10 cellular contexts compared by ENCODE assay signal in genomic region chr6:101832371-101832770, GRCh38.
"Had no signal": no experiment of that assay in that cellular context is flagged by ENCODE, and none has a peak within 500 bp of the region (broad histone marks: within the 10 kb centered on the region; RNA-seq: fewer than 3 reads in every experiment).

No MANE protein-coding gene starts in this region.

- H3K4me1 ChIP-seq: prostate gland, right lobe of liver, spleen had no signal

- H3K9me3 ChIP-seq: prostate gland, right lobe of liver had no signal

- H3K27me3 ChIP-seq: right lobe of liver, spleen had no signal

- H3K27ac ChIP-seq: prostate gland, right lobe of liver, spleen had no signal

- H3K4me3 ChIP-seq: prostate gland, right lobe of liver, spleen had no signal

- DNase-seq: activated CD4-positive, alpha-beta memory T cell treated with anti-CD3 and anti-CD28 coated beads, Interleukin-2, amount 10 ng/mL, durations not matched to agents 7 days and 5 days; activated CD4-positive, alpha-beta T cell treated with anti-CD3 and anti-CD28 coated beads for 4 hours; activated naive CD4-positive, alpha-beta T cell treated with anti-CD3 and anti-CD28 coated beads, Interleukin-2, amount 50 U/mL, for 16 hours; activated T-cell treated with anti-CD3 and anti-CD28 coated beads, Interleukin-2, amount 50 U/mL, for 24 hours; hypothalamus; mesendoderm; occipital lobe; right lobe of liver; spleen had no signal

- H3K36me3 ChIP-seq: prostate gland, right lobe of liver, spleen had no signal
